In the genomic region with DNA sequence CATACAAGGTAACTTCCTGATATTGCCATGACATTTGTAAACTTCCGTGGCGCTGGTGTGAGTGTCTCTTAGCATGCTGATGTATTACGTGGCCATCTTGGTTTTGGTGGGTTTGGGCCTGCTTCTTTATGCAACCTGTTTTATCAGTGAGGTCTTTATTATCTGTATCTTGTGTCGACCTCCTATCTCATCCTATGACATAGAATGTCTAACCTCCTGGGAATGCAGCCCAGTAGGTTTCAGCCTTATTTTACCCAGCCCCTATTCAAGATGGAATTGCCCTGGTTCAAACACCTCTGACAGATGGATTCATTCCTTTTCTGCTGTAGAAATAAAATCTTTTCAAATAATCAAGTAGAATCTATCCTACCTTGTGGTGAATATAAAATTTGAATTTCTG, we compare ENCODE assay signal across 1 cellular context.
TF ChIP-seq lines count a peak whose summit lies in the region.

No MANE protein-coding gene starts in this region.

TF ChIP-seq in K562, 482 proteins besides CTCF, POLR2A, EP300 and RAD21 (continued from another document):
- TF ChIP-seq, protein P1, sequence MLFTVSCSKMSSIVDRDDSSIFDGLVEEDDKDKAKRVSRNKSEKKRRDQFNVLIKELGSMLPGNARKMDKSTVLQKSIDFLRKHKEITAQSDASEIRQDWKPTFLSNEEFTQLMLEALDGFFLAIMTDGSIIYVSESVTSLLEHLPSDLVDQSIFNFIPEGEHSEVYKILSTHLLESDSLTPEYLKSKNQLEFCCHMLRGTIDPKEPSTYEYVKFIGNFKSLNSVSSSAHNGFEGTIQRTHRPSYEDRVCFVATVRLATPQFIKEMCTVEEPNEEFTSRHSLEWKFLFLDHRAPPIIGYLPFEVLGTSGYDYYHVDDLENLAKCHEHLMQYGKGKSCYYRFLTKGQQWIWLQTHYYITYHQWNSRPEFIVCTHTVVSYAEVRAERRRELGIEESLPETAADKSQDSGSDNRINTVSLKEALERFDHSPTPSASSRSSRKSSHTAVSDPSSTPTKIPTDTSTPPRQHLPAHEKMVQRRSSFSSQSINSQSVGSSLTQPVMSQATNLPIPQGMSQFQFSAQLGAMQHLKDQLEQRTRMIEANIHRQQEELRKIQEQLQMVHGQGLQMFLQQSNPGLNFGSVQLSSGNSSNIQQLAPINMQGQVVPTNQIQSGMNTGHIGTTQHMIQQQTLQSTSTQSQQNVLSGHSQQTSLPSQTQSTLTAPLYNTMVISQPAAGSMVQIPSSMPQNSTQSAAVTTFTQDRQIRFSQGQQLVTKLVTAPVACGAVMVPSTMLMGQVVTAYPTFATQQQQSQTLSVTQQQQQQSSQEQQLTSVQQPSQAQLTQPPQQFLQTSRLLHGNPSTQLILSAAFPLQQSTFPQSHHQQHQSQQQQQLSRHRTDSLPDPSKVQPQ (CRISPR knock-in tag; IDR thresholded peaks at IDR 0.05; ENCODE audit: borderline replicate concordance): no peak
- TF ChIP-seq ILK (tag; IDR thresholded peaks at IDR 0.05; ENCODE audit: borderline replicate concordance, low read depth): 0 out of 2 replicates have a peak, but pooled peaks have one; percentile 13
- peak in 1 of 2 experiments; percentile 78; a peak in 2 of 4 replicates for TF ChIP-seq ZNF639 (CRISPR knock-in tag; conservative IDR thresholded peaks at IDR 0.05 in 1 of 2, IDR thresholded peaks at IDR 0.05 in 1 of 2)
- no peak for TF ChIP-seq NR4A1 (CRISPR knock-in tag; IDR thresholded peaks at IDR 0.05)
- peak; percentile 65 for TF ChIP-seq NR4A1 (tag; IDR thresholded peaks at IDR 0.05)
- 0 out of 2 replicates have a peak, but pooled peaks have one; percentile 26 for TF ChIP-seq ZBTB17 (CRISPR knock-in tag; IDR thresholded peaks at IDR 0.05)
- no peak for TF ChIP-seq EZH2 (IDR thresholded peaks at IDR 0.05; ENCODE audit: borderline replicate concordance, low read depth, low read length)
- TF ChIP-seq ZNF644 (tag; IDR thresholded peaks at IDR 0.05; ENCODE audit: low read depth): peak; percentile 65; the same call in 1 of the 2 replicates
- TF ChIP-seq ZC3H8 (IDR thresholded peaks at IDR 0.05): no peak
- TF ChIP-seq ZNF79 (CRISPR knock-in tag; IDR thresholded peaks at IDR 0.05; ENCODE audit: low read depth): peak; percentile 51; the same call in 1 of the 2 replicates
- TF ChIP-seq DPF2 (IDR thresholded peaks at IDR 0.05): no peak
